20 cellular contexts compared by ENCODE assay signal in the genomic region with DNA sequence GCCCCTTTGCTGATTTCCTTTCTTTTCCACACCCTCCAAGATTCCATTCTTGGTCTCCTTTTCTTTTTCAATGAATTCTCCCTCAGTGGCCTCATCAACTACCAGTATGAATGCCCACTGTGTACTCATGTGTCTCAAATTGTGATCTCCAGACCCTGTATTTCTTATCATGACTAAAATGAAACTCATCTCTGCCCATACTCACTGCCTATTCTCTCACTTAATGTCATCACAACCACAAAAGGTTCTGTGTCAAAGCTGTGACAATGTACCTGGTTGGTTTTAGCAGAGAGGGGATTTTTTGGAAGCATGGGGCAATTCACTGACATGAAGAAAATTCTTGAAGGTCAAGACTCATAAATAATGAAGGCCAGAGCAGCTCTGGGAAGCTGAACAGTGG. TPM values are rescaled to one million over a fixed set of nuclear protein-coding genes. Genes with fewer than 3 reads are reported as not detected.
"Had no signal": no experiment of that assay in that cellular context is flagged by ENCODE, and none has a peak within 500 bp of the region (broad histone marks: within the 10 kb centered on the region; RNA-seq: fewer than 3 reads in every experiment).

No MANE protein-coding gene starts in this region.

- H3K4me3 ChIP-seq: ascending aorta, breast epithelium, left ventricle myocardium inferior, stomach, testis, upper lobe of left lung had no signal

- H3K9me3 ChIP-seq: neutrophil, testis had no signal

- H3K4me1 Mint-ChIP-seq: activated CD4-positive, alpha-beta T cell treated with anti-CD3 and anti-CD28 coated beads, Interleukin-2, amount 10 ng/mL, durations not matched to agents 7 days and 5 days; naive thymus-derived CD8-positive, alpha-beta T cell had no signal

- FAIRE-seq: TTC549 had no signal

- DNase-seq: activated CD4-positive, alpha-beta T cell treated with anti-CD3 and anti-CD28 coated beads, Interleukin-2, amount 10 ng/mL, durations not matched to agents 7 days and 5 days; activated T-cell treated with anti-CD3 and anti-CD28 coated beads, Interleukin-2, amount 50 U/mL, for 24 hours; dermis blood vessel endothelial cell; effector memory CD8-positive, alpha-beta T cell; foreskin melanocyte; left ventricle myocardium inferior; mesenchymal stem cell; naive thymus-derived CD8-positive, alpha-beta T cell; stimulated activated CD4-positive, alpha-beta T cell treated with anti-CD3 and anti-CD28 coated beads, Interleukin-2, amount 100 ng/mL, for 48 hours; stomach; testis; upper lobe of left lung had no signal

- H3K27ac ChIP-seq: ascending aorta, breast epithelium, left ventricle myocardium inferior, neutrophil, stomach, testis, upper lobe of left lung had no signal

- H3K4me1 ChIP-seq: ascending aorta, breast epithelium, left ventricle myocardium inferior, stomach, testis, upper lobe of left lung had no signal

- H3K4me3 Mint-ChIP-seq: activated CD4-positive, alpha-beta T cell treated with anti-CD3 and anti-CD28 coated beads, Interleukin-2, amount 10 ng/mL, durations not matched to agents 7 days and 5 days; activated T-cell treated with anti-CD3 and anti-CD28 coated beads, Interleukin-2, amount 50 U/mL, for 24 hours; effector memory CD8-positive, alpha-beta T cell; naive thymus-derived CD8-positive, alpha-beta T cell; WTC11 had no signal

- H3K27me3 ChIP-seq: ascending aorta, testis, upper lobe of left lung had no signal

- H3K36me3 ChIP-seq: ascending aorta, breast epithelium, left ventricle myocardium inferior, neutrophil, stomach, upper lobe of left lung had no signal

- H3K27ac Mint-ChIP-seq: activated CD4-positive, alpha-beta T cell treated with anti-CD3 and anti-CD28 coated beads, Interleukin-2, amount 10 ng/mL, durations not matched to agents 7 days and 5 days; activated T-cell treated with anti-CD3 and anti-CD28 coated beads, Interleukin-2, amount 50 U/mL, for 24 hours; effector memory CD8-positive, alpha-beta T cell; naive thymus-derived CD8-positive, alpha-beta T cell; WTC11 had no signal

- ATAC-seq: effector memory CD8-positive, alpha-beta T cell; naive thymus-derived CD8-positive, alpha-beta T cell; WTC11 had no signal

RNA-seq across cellular contexts. Expression of a gene that starts 11.5 kb away (rescaled TPM):
- total RNA-seq: activated CD4-positive, alpha-beta T cell treated with anti-CD3 and anti-CD28 coated beads, Interleukin-2, amount 10 ng/mL, durations not matched to agents 7 days and 5 days; ascending aorta; cerebellum; dermis blood vessel endothelial cell; kidney epithelial cell; left ventricle myocardium inferior; naive thymus-derived CD8-positive, alpha-beta T cell; T-helper 2 cell treated with Interferon-gamma antibody and Interleukin-4, amounts not matched to agents 100 ng/mL and 5 ng/mL, for 36 hours; WTC11 had no signal
- polyA plus RNA-seq: naive thymus-derived CD8-positive, alpha-beta T cell had no signal

RNA-seq across cellular contexts. Expression of a gene that starts 41.1 kb away (rescaled TPM):
- total RNA-seq: activated CD4-positive, alpha-beta T cell treated with anti-CD3 and anti-CD28 coated beads, Interleukin-2, amount 10 ng/mL, durations not matched to agents 7 days and 5 days; T-helper 2 cell treated with Interferon-gamma antibody and Interleukin-4, amounts not matched to agents 100 ng/mL and 5 ng/mL, for 36 hours had no signal
- polyA plus RNA-seq: naive thymus-derived CD8-positive, alpha-beta T cell had no signal
